In the genomic region with DNA sequence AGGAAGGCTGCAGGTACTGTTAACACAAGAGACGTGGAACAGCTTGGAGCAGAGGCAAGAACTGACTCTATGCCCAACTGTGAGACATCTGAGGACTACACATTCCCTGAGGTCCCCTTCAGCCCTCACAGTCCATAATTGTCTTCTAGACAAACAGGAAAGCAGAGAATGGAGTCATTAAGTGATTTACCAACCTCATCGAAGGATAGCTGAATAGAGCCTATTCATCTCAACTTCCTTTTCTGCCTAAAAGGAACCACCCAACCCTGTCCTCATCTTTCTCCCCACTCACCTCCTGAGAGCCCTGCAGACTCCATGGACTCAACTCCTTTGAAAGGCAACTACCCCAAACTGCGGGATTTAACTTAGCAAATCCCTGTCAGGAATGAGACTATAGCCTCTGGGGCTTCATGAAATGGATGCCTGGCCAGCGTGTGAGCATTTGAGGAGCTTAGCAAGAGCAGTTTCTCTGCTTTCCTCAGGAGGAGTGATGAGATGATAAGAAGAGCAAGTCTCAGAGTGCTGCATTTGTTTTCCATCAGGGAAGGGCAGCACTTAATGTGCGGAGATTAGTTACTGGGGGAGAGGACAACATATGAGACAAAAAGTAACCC, we compare ENCODE assay signal across 21 cellular contexts.
DNase-seq lines count a peak whose midpoint lies in the region; ATAC-seq and TF ChIP-seq lines count a peak whose summit lies in the region.
"Had no signal": no experiment of that assay in that cellular context is flagged by ENCODE, and none has a peak within 500 bp of the region (broad histone marks: within the 10 kb centered on the region; RNA-seq: fewer than 3 reads in every experiment).

No MANE protein-coding gene starts in this region.

- 84 to 94% methylated on average over 3 to 5 of the region's 5 CpGs for WGBS in mesodermal cell (ENCODE audit: insufficient coverage in 2 of 2), 2 experiments
- WGBS in upper lobe of left lung, 2 donors = 81 to 84% methylated on average over 5 of the region's 5 CpGs
- WGBS in prostate gland = 81% methylated on average over 5 of the region's 5 CpGs

- ATAC-seq in upper lobe of left lung (ENCODE audit: low FRiP score in 2 of 2) = no peak
- ATAC-seq: HCT116; K562; mucosa of descending colon; natural killer cell treated with Interleukin-12 subunit alpha and Interleukin-12 subunit beta and Interleukin-15 and Interleukin-18, amount 100 ng/mL, for 72 hours; stimulated activated effector memory CD8-positive, alpha-beta T cell treated with anti-CD3 and anti-CD28 coated beads, Interleukin-12 subunit alpha, Interleukin-12 subunit beta, amount 100 ng/mL, for 72 hours had no signal

- H3K9me3 ChIP-seq in mesodermal cell (ENCODE audit: control insufficient read depth, low read length) (peaks cover 26% of the 10 kb centered on the region), upper lobe of left lung (peaks cover 0 to 15% (median 14%) of the 10 kb centered on the region in 4 donors), prostate gland (no peaks in the 10 kb centered on the region)
- H3K9me3 ChIP-seq: ovary had no signal

- intact Hi-C loops in prostate gland (cut with DNase I) = no loop called here

- H3K36me3 ChIP-seq in mesodermal cell (ENCODE audit: control insufficient read depth, insufficient read depth, low read length) (peaks cover 38% of the 10 kb centered on the region), upper lobe of left lung (peaks cover 0 to 9% (median 0%) of the 10 kb centered on the region in 4 donors), prostate gland (no peaks in the 10 kb centered on the region)
- H3K36me3 ChIP-seq: ovary had no signal

- H3K27ac ChIP-seq in mesodermal cell (ENCODE audit: low read depth, low read length, severe bottlenecking) (peak overlapping the region; percentile 59), upper lobe of left lung (no peak overlapping the region), prostate gland (no peak overlapping the region)
- H3K27ac ChIP-seq: ovary, RWPE1 had no signal

- no peaks in the 10 kb centered on the region for H3K4me1 ChIP-seq in mesodermal cell (ENCODE audit: control insufficient read depth, insufficient read depth, low read length, poor library complexity, severe bottlenecking)
- no peaks in the 10 kb centered on the region for H3K4me1 ChIP-seq in upper lobe of left lung
- no peaks in the 10 kb centered on the region for H3K4me1 ChIP-seq in prostate gland (replicated peaks)

- no peak for TF ChIP-seq EP300 in upper lobe of left lung (IDR thresholded peaks at IDR 0.05)

- TF ChIP-seq POLR2A in upper lobe of left lung (IDR thresholded peaks at IDR 0.05) (no peak), prostate gland (IDR thresholded peaks at IDR 0.05) (no peak)

- H3K27me3 ChIP-seq in upper lobe of left lung (no peaks in the 10 kb centered on the region), prostate gland (replicated peaks; ENCODE audit: insufficient read depth) (no peaks in the 10 kb centered on the region)
- H3K27me3 ChIP-seq: ovary had no signal

- DNase-seq in DMS153 treated with DMSO at 0.1 percent for 48 hours (lab: John Stamatoyannopoulos, UW; ENCODE audit: unreplicated experiment) (peak; percentile 53), NCI-H1092 (lab: John Stamatoyannopoulos, UW) (peak; percentile 48), RPMI7951 (ENCODE audit: low read depth) (peak; percentile 17), upper lobe of left lung (no peak), prostate gland (ENCODE audit: low spot score) (no peak), dedifferentiated amniotic fluid mesenchymal stem cell (ENCODE audit: extremely low spot score) (no peak)
- DNase-seq: activated effector memory CD4-positive, alpha-beta T cell treated with anti-CD3 and anti-CD28 coated beads, Interleukin-2, amount 50 U/mL, for 16 hours; caudate nucleus; mucosa of descending colon; NCI-H1105 treated with DMSO at 0.1 percent for 48 hours; NCI-H526 treated with DMSO at 0.1 percent for 48 hours; ovary; retina; stimulated activated CD4-positive, alpha-beta T cell treated with anti-CD3 and anti-CD28 coated beads, Interleukin-2, amount 100 ng/mL, for 48 hours; substantia nigra had no signal

- TF ChIP-seq CTCF in upper lobe of left lung (IDR thresholded peaks at IDR 0.05) = no peak
- no peak for TF ChIP-seq CTCF in prostate gland (IDR thresholded peaks at IDR 0.05)

- no peak overlapping the region for H3K4me3 ChIP-seq in mesodermal cell (ENCODE audit: extremely low read depth, insufficient read depth, low read length, poor library complexity, severe bottlenecking)
- no peak overlapping the region for H3K4me3 ChIP-seq in upper lobe of left lung
- H3K4me3 ChIP-seq in prostate gland = no peak overlapping the region
- H3K4me3 ChIP-seq: K562, mucosa of descending colon, ovary had no signal

Comparison
In these comparisons a context has a peak if more than half of its experiments do, and no peak if none do; other contexts are left out.
1. DNase-seq: peak in DMS153 treated with DMSO at 0.1 percent for 48 hours (single experiment), NCI-H1092 (single experiment) and RPMI7951 (single experiment); none in upper lobe of left lung (0 of 2), prostate gland (single experiment) and dedifferentiated amniotic fluid mesenchymal stem cell (single experiment).